8 cellular contexts compared by ENCODE assay signal in the genomic region with DNA sequence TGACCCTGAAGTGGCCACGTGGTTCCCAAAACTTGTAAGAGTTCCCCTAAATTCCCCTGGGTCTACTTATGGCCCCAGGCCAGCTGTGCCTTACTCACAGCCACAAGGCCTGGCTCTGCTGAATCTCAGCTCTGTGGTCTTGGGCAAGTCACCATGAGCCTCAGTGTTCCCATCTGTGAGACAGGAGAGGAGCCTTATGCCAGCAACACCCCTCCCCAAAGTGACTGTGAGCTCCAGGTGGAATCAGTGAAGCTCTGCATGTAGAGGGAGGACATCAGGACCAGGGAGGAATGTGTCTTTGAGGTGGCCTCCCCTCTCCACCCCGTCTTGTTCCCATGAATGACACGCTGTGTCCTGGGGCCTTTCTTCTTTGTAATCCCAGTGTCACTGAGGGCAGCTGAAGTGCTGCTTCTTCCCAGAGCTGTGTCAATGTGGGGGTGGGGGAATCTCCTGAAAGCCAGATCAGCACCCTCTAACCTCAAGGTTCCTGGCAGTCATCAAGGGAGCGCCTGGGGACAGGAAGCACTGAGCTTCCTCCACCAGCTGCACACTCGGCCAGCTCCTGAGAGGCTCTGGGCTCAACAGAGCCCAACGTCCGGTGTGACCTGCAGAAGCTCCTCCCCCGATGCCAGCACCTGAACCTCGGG.
DNase-seq lines count a peak whose midpoint lies in the region; ATAC-seq and TF ChIP-seq lines count a peak whose summit lies in the region.

No MANE protein-coding gene starts in this region.

- no peaks in the 10 kb centered on the region for H3K36me3 Mint-ChIP-seq in CD4-positive, CD25-positive, alpha-beta regulatory T cell

- no peak overlapping the region for H3K27ac ChIP-seq in CD4-positive, CD25-positive, alpha-beta regulatory T cell (ENCODE audit: insufficient read depth, low read length, poor library complexity, severe bottlenecking)
- no peak overlapping the region; the same call in 1 of the 2 replicates for H3K27ac ChIP-seq in SJSA1
- H3K27ac ChIP-seq in spleen, result peak overlapping the region in 7 of 8 donors; percentile 42 to 85 (median 75)

- peaks cover 32% of the 10 kb centered on the region for H3K4me1 ChIP-seq in CD4-positive, CD25-positive, alpha-beta regulatory T cell (ENCODE audit: control insufficient read depth, insufficient read depth, low read length, poor library complexity, severe bottlenecking)
- H3K4me1 ChIP-seq in SJSA1 (replicated peaks) (peaks cover 60% of the 10 kb centered on the region), spleen (peaks cover 25 to 96% (median 56%) of the 10 kb centered on the region in 6 donors)

- H3K27ac Mint-ChIP-seq in CD4-positive, CD25-positive, alpha-beta regulatory T cell, result no peak overlapping the region

- intact Hi-C loops in spleen (cut with DNase I; ENCODE audit: low total_unique reads), result no loop called here

- H3K9me3 ChIP-seq in CD4-positive, CD25-positive, alpha-beta regulatory T cell (ENCODE audit: control insufficient read depth in 2 of 2, low read length in 2 of 2), result peaks cover 0 to 6% of the 10 kb centered on the region in 2 experiments
- H3K9me3 ChIP-seq in SJSA1 (replicated peaks) (no peaks in the 10 kb centered on the region), spleen (peaks cover 0 to 6% (median 2%) of the 10 kb centered on the region in 8 donors)

- peak in 1 of 3 donors; percentile 48 for DNase-seq in CD4-positive, CD25-positive, alpha-beta regulatory T cell
- DNase-seq in SJSA1 (ENCODE audit: low read depth in 1 of 2, low spot score in 2 of 2) (peak; percentile 41 to 63), fibroblast of pulmonary artery (ENCODE audit: low read depth) (peak; percentile 69), spleen (peak; percentile 92), NCI-H526 treated with DMSO at 0.1 percent for 48 hours (lab: John Stamatoyannopoulos, UW) (no peak)

- TF ChIP-seq CTCF in fibroblast of pulmonary artery (IDR thresholded peaks at IDR 0.05; ENCODE audit: low read length, missing control alignments) (no peak), spleen (IDR thresholded peaks at IDR 0.05 in 8 of 11, conservative IDR thresholded peaks at IDR 0.05 in 3 of 11) (no peak)

- H3K27me3 Mint-ChIP-seq in CD4-positive, CD25-positive, alpha-beta regulatory T cell, result no peaks in the 10 kb centered on the region

- peak in 1 of 2 donors; percentile 30 for ATAC-seq in CD4-positive, CD25-positive, alpha-beta regulatory T cell (ENCODE audit: low read depth in 2 of 2)
- ATAC-seq in GM18873 (IDR thresholded peaks at IDR 0.05; ENCODE audit: low FRiP score, unreplicated experiment) (peak; percentile 46), HG03095 (IDR thresholded peaks at IDR 0.05; ENCODE audit: unreplicated experiment) (peak; percentile 50), HG03025 (IDR thresholded peaks at IDR 0.05; ENCODE audit: low FRiP score, unreplicated experiment) (no peak)

- peaks cover 0 to 65% (median 21%) of the 10 kb centered on the region in 4 donors for H3K4me1 Mint-ChIP-seq in CD4-positive, CD25-positive, alpha-beta regulatory T cell

- H3K9me3 Mint-ChIP-seq in CD4-positive, CD25-positive, alpha-beta regulatory T cell, result peaks cover 0 to 5% (median 3%) of the 10 kb centered on the region in 7 donors

- 4 to 17% (median 7%) methylated on average over 4 to 9 of the region's 9 CpGs for WGBS in spleen, 5 donors

- H3K36me3 ChIP-seq in CD4-positive, CD25-positive, alpha-beta regulatory T cell (ENCODE audit: control insufficient read depth, insufficient read depth, low read length), result no peaks in the 10 kb centered on the region
- H3K36me3 ChIP-seq in SJSA1 (no peaks in the 10 kb centered on the region), spleen (no peaks in the 10 kb centered on the region)

- no peaks in the 10 kb centered on the region for H3K27me3 ChIP-seq in CD4-positive, CD25-positive, alpha-beta regulatory T cell (ENCODE audit: control insufficient read depth, insufficient read depth, low read length)
- H3K27me3 ChIP-seq in SJSA1 (replicated peaks) (no peaks in the 10 kb centered on the region), spleen (replicated peaks in 1 of 7) (no peaks in the 10 kb centered on the region)

- H3K4me3 Mint-ChIP-seq in CD4-positive, CD25-positive, alpha-beta regulatory T cell, result peak overlapping the region in 2 of 4 donors; percentile 22 to 30

- no peak for TF ChIP-seq POLR2A in spleen (IDR thresholded peaks at IDR 0.05)

- H3K4me3 ChIP-seq in CD4-positive, CD25-positive, alpha-beta regulatory T cell (ENCODE audit: low read depth, low read length), result peak overlapping the region; percentile 13
- H3K4me3 ChIP-seq in SJSA1 (no peak overlapping the region), fibroblast of pulmonary artery (replicated peaks; ENCODE audit: low read depth, low read length) (no peak overlapping the region), spleen (peak overlapping the region in 1 of 8 donors; percentile 46)

Comparison
In these comparisons a context has a peak if more than half of its experiments do, and no peak if none do; other contexts are left out.
1. H3K27ac ChIP-seq: peak in spleen (7 of 8); none in CD4-positive, CD25-positive, alpha-beta regulatory T cell (single experiment) and SJSA1 (single experiment).